ENCODE assay signal across 9 cellular contexts in the genomic region with DNA sequence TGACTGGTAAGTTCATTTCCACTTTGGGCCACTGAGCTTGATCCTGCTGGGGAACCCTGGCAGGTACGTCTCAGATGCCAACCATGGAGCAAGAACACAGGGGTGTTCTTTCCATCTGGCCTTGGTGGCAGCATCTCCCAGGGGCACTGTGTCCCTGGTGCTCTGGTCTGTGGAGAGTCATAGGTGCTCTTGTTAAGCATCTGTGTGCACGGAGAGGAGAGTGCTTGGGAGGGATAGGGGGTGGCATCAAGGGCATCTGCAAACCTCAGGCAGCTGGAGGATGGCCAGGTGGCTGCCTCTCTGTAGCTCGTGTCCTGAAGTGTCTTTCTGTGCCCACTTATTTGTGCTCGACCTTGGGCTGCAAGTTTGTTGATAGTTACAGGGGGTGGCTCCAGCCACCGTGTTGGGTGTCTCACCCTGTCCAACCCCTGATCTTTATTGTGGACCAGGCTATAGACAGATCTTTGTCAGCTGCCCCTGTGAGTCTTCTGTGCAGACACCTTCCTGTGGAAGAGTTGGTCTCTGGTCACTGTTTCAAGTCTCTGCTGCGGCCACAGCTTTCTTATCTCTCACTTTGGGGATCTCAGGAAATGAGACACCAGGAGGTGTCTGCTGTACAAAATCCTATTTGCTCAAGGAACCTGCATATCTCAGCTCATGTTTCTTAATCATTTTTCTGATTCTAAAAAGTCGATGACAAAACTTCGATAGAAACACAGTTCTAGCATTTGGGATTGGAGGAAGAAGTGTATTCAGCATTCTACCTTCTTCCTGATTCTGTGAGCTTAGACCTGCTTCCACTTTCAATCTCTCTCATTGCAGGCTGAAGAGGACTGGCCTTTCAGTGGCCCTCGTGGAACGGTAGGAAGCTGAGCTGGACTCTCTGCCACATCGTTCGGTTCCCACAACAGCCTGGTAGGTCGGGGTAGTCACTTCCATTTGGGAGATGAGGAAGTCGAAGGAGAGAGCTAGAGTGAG. TPM values are rescaled to one million over a fixed set of nuclear protein-coding genes. Genes with fewer than 3 reads are reported as not detected.
A peak's percentile ranks its signal among the peaks of the same experiment; 100 is the strongest.
DNase-seq lines count a peak whose midpoint lies in the region; ATAC-seq and TF ChIP-seq lines count a peak whose summit lies in the region.
"Had no signal": no experiment of that assay in that cellular context is flagged by ENCODE, and none has a peak within 500 bp of the region (broad histone marks: within the 10 kb centered on the region; RNA-seq: fewer than 3 reads in every experiment).

No MANE protein-coding gene starts in this region.

- no peak overlapping the region for H3K4me3 ChIP-seq in prostate gland

- WGBS in prostate gland, result 82% methylated on average over 14 of the region's 14 CpGs

- intact Hi-C loops in activated CD8-positive, alpha-beta T cell treated with anti-CD3 and anti-CD28 coated beads for 36 hours (cut with micrococcal nuclease), result no loop called here
- intact Hi-C loops in prostate gland (cut with DNase I), result no loop called here

- peaks cover 31% of the 10 kb centered on the region for H3K4me1 Mint-ChIP-seq in T-helper 1 cell treated with Interleukin-12 subunit alpha and Interleukin-12 subunit beta and Interleukin-4 antibody, amounts not matched to agents 30 μg/mL and 1 μg/mL, for 36 hours (ENCODE audit: low read depth)
- H3K4me1 Mint-ChIP-seq in activated CD8-positive, alpha-beta T cell treated with anti-CD3 and anti-CD28 coated beads for 36 hours (ENCODE audit: low read depth), result peaks cover 30% of the 10 kb centered on the region

- TF ChIP-seq POLR2A in prostate gland (IDR thresholded peaks at IDR 0.05), result no peak

- no peak overlapping the region for H3K27ac ChIP-seq in prostate gland

- no peaks in the 10 kb centered on the region for H3K36me3 ChIP-seq in prostate gland

- H3K9me3 ChIP-seq in prostate gland, result no peaks in the 10 kb centered on the region

- peak overlapping the region; percentile 81 for H3K4me3 Mint-ChIP-seq in T-helper 1 cell treated with Interleukin-12 subunit alpha and Interleukin-12 subunit beta and Interleukin-4 antibody, amounts not matched to agents 30 μg/mL and 1 μg/mL, for 36 hours
- H3K4me3 Mint-ChIP-seq in activated CD8-positive, alpha-beta T cell treated with anti-CD3 and anti-CD28 coated beads for 36 hours, result peak overlapping the region; percentile 19

- no peaks in the 10 kb centered on the region for H3K9me3 Mint-ChIP-seq in T-helper 1 cell treated with Interleukin-12 subunit alpha and Interleukin-12 subunit beta and Interleukin-4 antibody, amounts not matched to agents 30 μg/mL and 1 μg/mL, for 36 hours
- H3K9me3 Mint-ChIP-seq in activated CD8-positive, alpha-beta T cell treated with anti-CD3 and anti-CD28 coated beads for 36 hours, result no peaks in the 10 kb centered on the region

- no peaks in the 10 kb centered on the region for H3K27me3 Mint-ChIP-seq in T-helper 1 cell treated with Interleukin-12 subunit alpha and Interleukin-12 subunit beta and Interleukin-4 antibody, amounts not matched to agents 30 μg/mL and 1 μg/mL, for 36 hours (ENCODE audit: low read depth)
- H3K27me3 Mint-ChIP-seq in activated CD8-positive, alpha-beta T cell treated with anti-CD3 and anti-CD28 coated beads for 36 hours, result peaks cover 2% of the 10 kb centered on the region

- peak overlapping the region; percentile 86 for H3K27ac Mint-ChIP-seq in T-helper 1 cell treated with Interleukin-12 subunit alpha and Interleukin-12 subunit beta and Interleukin-4 antibody, amounts not matched to agents 30 μg/mL and 1 μg/mL, for 36 hours
- H3K27ac Mint-ChIP-seq in activated CD8-positive, alpha-beta T cell treated with anti-CD3 and anti-CD28 coated beads for 36 hours, result peak overlapping the region; percentile 26

- CTCF ChIA-PET in activated CD8-positive, alpha-beta T cell treated with anti-CD3 and anti-CD28 coated beads for 36 hours (lab: Charles Lee), result interaction anchor here (1.0 to 2.1 kb wide), 4 partner anchors 12 to 326 kb away, joined by 4 to 10 read pairs (median 4); no protein-coding TSS in a partner anchor

- H3K4me1 ChIP-seq in prostate gland (replicated peaks), result no peaks in the 10 kb centered on the region

- ATAC-seq in HG02759 (IDR thresholded peaks at IDR 0.05; ENCODE audit: unreplicated experiment) (peak; percentile 21), GM19035 (IDR thresholded peaks at IDR 0.05; ENCODE audit: unreplicated experiment) (no peak)
- ATAC-seq in activated CD8-positive, alpha-beta T cell treated with anti-CD3 and anti-CD28 coated beads for 36 hours, result peak; percentile 12

- no peak for DNase-seq in T-helper 1 cell
- no peak for DNase-seq in activated CD8-positive, alpha-beta T cell treated with anti-CD3 and anti-CD28 coated beads for 36 hours
- peak; percentile 71 for DNase-seq in pons (ENCODE audit: low spot score)
- no peak for DNase-seq in prostate gland (ENCODE audit: low spot score)
- DNase-seq in foreskin melanocyte, result no peak
- DNase-seq: NCI-H226 had no signal

- no peaks in the 10 kb centered on the region for H3K27me3 ChIP-seq in prostate gland (replicated peaks; ENCODE audit: insufficient read depth)

- H3K36me3 Mint-ChIP-seq in T-helper 1 cell treated with Interleukin-12 subunit alpha and Interleukin-12 subunit beta and Interleukin-4 antibody, amounts not matched to agents 30 μg/mL and 1 μg/mL, for 36 hours (ENCODE audit: low read depth), result peaks cover 4% of the 10 kb centered on the region
- no peaks in the 10 kb centered on the region for H3K36me3 Mint-ChIP-seq in activated CD8-positive, alpha-beta T cell treated with anti-CD3 and anti-CD28 coated beads for 36 hours (ENCODE audit: low read depth)

- no peak for TF ChIP-seq CTCF in activated CD8-positive, alpha-beta T cell treated with anti-CD3 and anti-CD28 coated beads for 36 hours (IDR thresholded peaks at IDR 0.05)
- TF ChIP-seq CTCF in prostate gland (IDR thresholded peaks at IDR 0.05), result no peak

- POLR2A ChIA-PET in activated CD8-positive, alpha-beta T cell treated with anti-CD3 and anti-CD28 coated beads for 36 hours (lab: Charles Lee), result interaction anchor here (0.6 to 0.7 kb wide), 2 partner anchors 282 to 323 kb away, joined by 3 read pairs; no protein-coding TSS in a partner anchor

RNA-seq across cellular contexts. Expression of a gene that starts 17.2 kb away (rescaled TPM):
- 1 to 10 TPM; 8.6 to 8.7 TPM for total RNA-seq in activated CD8-positive, alpha-beta T cell treated with anti-CD3 and anti-CD28 coated beads for 36 hours
- total RNA-seq in prostate gland, result 1 to 10 TPM; 2.5 to 6.5 TPM

RNA-seq across cellular contexts. Expression of a gene that starts 54.1 kb away (rescaled TPM):
- 1 to 10 TPM; 4.7 to 4.9 TPM for total RNA-seq in activated CD8-positive, alpha-beta T cell treated with anti-CD3 and anti-CD28 coated beads for 36 hours
- 10 to 100 TPM; 14.4 to 14.8 TPM for total RNA-seq in prostate gland
